9 cellular contexts compared by ENCODE assay signal in the genomic region with DNA sequence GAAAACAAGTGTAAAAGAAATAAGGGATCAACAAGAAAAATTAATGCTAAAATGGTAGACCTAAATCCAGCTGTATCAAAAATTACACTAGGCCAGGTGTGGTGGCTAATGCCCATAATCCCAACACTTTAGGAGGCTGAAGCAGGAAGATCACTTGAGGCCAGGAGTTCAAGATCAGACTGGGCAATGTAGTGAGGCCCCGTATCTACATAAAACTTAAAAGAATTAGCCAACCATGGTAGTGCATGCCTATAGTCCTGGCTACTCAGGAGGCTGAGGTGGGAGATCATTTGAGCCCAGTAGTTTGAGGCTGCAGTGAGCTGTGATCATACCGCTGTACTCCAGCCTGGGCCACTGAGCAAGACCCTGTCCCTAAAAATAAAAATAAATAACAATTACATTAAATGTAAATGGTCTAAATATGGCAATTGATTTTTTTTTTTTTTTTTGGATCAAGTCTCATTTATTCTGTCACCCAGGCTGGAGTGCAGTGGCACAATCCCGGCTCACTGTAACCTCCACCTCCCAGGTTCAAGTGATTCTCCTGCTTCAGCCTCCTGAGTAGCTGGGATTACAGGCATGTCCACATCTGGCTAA. TPM values are rescaled to one million over a fixed set of nuclear protein-coding genes. Genes with fewer than 3 reads are reported as not detected.
"Had no signal": no experiment of that assay in that cellular context is flagged by ENCODE, and none has a peak within 500 bp of the region (broad histone marks: within the 10 kb centered on the region; RNA-seq: fewer than 3 reads in every experiment).

No MANE protein-coding gene starts in this region.

- DNase-seq: H9, HCEC 1CT, HFFc6, IMR-90, KBM-7 had no signal

- H2AFZ ChIP-seq: GM23338 had no signal

- H3K4me3 ChIP-seq: GM23338 had no signal

- H3K4me2 ChIP-seq: GM23338 had no signal

- ATAC-seq: GM23338 had no signal

- H3K27ac ChIP-seq: HL-60 had no signal

- FAIRE-seq: H1, H54 had no signal

RNA-seq across cellular contexts. Expression of a gene that starts 4.2 kb away (rescaled TPM):
- total RNA-seq: GM23338 had no signal
